11 cellular contexts compared by ENCODE assay signal in the genomic region with DNA sequence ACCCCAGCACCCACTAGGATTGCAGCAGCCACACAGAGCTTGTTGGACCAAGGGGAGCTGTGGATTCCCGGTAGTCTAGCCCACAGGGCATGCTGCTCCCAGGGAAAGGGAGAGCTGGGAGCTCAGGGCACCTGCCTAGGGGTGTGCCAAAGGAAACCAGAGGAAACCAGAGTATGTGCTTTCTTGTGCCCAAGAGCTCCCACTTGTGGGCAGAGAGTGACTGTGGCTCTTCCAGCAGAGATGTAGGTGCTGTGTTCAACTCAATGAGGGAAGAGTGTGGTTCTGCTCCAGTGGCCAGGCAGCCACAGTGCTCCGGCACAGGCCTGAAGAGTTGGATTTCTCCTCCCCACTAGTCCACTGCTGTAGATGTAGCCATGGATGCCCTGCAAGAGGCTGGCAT.
A peak's percentile ranks its signal among the peaks of the same experiment; 100 is the strongest.
DNase-seq lines count a peak whose midpoint lies in the region; ATAC-seq and TF ChIP-seq lines count a peak whose summit lies in the region.
"Had no signal": no experiment of that assay in that cellular context is flagged by ENCODE, and none has a peak within 500 bp of the region (broad histone marks: within the 10 kb centered on the region; RNA-seq: fewer than 3 reads in every experiment).

No MANE protein-coding gene starts in this region.

- peak; percentile 32; the same call in 1 of the 2 replicates for TF ChIP-seq CTCF in AG04450 (IDR thresholded peaks at IDR 0.05; ENCODE audit: low read depth, low read length)
- TF ChIP-seq CTCF in fibroblast of pulmonary artery (IDR thresholded peaks at IDR 0.05; ENCODE audit: low read length, missing control alignments), result peak; percentile 47
- no peak for TF ChIP-seq CTCF in coronary artery (IDR thresholded peaks at IDR 0.05)

- H4K20me1 ChIP-seq in GM23248 (ENCODE audit: insufficient read depth), result no peaks in the 10 kb centered on the region

- WGBS in GM23248 (ENCODE audit: low coverage in 1 of 2, low lambda C conversion rate in 2 of 2, missing lambda C conversion rate in 2 of 2), 2 experiments, result 68 to 81% methylated on average over 2 of the region's 2 CpGs

- DNase-seq in AG04450 (ENCODE audit: low read depth, low spot score) (no peak), GM23248 (peak; percentile 4), fibroblast of pulmonary artery (ENCODE audit: low read depth) (peak; percentile 25), H7 (no peak), coronary artery (ENCODE audit: low spot score) (no peak)
- no peak for DNase-seq in stimulated activated naive CD4-positive, alpha-beta T cell treated with Interleukin-2 at 50 U/mL for 16 hours (lab: John Stamatoyannopoulos, UW)

- CTCF ChIA-PET in AG04450 (lab: Charles Lee), result interaction anchor here (0.7 to 2.6 kb wide), 7 partner anchors 14 to 1270 kb away, joined by 3 to 8 read pairs (median 4); no protein-coding TSS in a partner anchor

- H3K9me3 ChIP-seq in AG04450 (ENCODE audit: control insufficient read depth, insufficient read depth, low read length), result peaks cover 3% of the 10 kb centered on the region; the same call in 1 of the 2 replicates
- H3K9me3 ChIP-seq in GM23248 (ENCODE audit: low read depth), result no peaks in the 10 kb centered on the region
- H3K9me3 ChIP-seq: HAP-1 had no signal

- no peaks in the 10 kb centered on the region for H3F3A ChIP-seq in GM23248 (ENCODE audit: insufficient read depth)

- no peaks in the 10 kb centered on the region for H3K4me1 ChIP-seq in GM23248 (ENCODE audit: insufficient read depth)
- H3K4me1 ChIP-seq: HAP-1 had no signal

- H3K79me2 ChIP-seq in GM23248 (ENCODE audit: insufficient read depth), result no peaks in the 10 kb centered on the region

- H3K4me3 ChIP-seq in AG04450 (ENCODE audit: low read depth, low read length) (no peak overlapping the region), GM23248 (no peak overlapping the region), fibroblast of pulmonary artery (replicated peaks; ENCODE audit: low read depth, low read length) (no peak overlapping the region), H7 (ENCODE audit: insufficient read depth, low read depth, low read length) (no peak overlapping the region), coronary artery (no peak overlapping the region)
- H3K4me3 ChIP-seq: HAP-1 had no signal

- ATAC-seq in SK-N-SH treated with all-trans-retinoic acid at 6 μM for 48 hours, result peak; percentile 67; the same call in 2 of the 3 replicates
- ATAC-seq in HG02763 (IDR thresholded peaks at IDR 0.05; ENCODE audit: unreplicated experiment), result no peak
- ATAC-seq: Panc1 had no signal

- no peaks in the 10 kb centered on the region for H3K9me2 ChIP-seq in GM23248 (ENCODE audit: insufficient read depth)

- no peaks in the 10 kb centered on the region for H3K27me3 ChIP-seq in AG04450 (ENCODE audit: control insufficient read depth, insufficient read depth, low read length)
- no peaks in the 10 kb centered on the region for H3K27me3 ChIP-seq in GM23248 (replicated peaks; ENCODE audit: insufficient read depth)
- no peaks in the 10 kb centered on the region for H3K27me3 ChIP-seq in H7 (ENCODE audit: control insufficient read depth, insufficient read depth, low read length)

- in situ Hi-C loops in GM23248 (cut with MboI), result no loop called here

- H3K27ac ChIP-seq in AG04450 (ENCODE audit: low read depth, low read length) (no peak overlapping the region), GM23248 (no peak overlapping the region), coronary artery (no peak overlapping the region)
- H3K27ac ChIP-seq: C4-2B had no signal

- no peak overlapping the region for H3K4me2 ChIP-seq in GM23248 (ENCODE audit: unreplicated experiment)

- POLR2A ChIA-PET in AG04450 (lab: Yijun Ruan, JAX), result no interaction called here

- no peak overlapping the region for H2AFZ ChIP-seq in GM23248

- H3K9ac ChIP-seq in GM23248, result no peak overlapping the region

- no peaks in the 10 kb centered on the region for H3K36me3 ChIP-seq in GM23248 (ENCODE audit: low read depth)
- no peaks in the 10 kb centered on the region for H3K36me3 ChIP-seq in H7 (replicated peaks; ENCODE audit: control insufficient read depth, insufficient read depth, low read length)
- H3K36me3 ChIP-seq: HAP-1 had no signal

TF ChIP-seq in SK-N-SH treated with all-trans-retinoic acid at 6 μM for 48 hours, 23 proteins besides CTCF, POLR2A, EP300 and RAD21:
- TF ChIP-seq ZNF8 (CRISPR knock-in tag; IDR thresholded peaks at IDR 0.05) (no peak), TCF4 (CRISPR knock-in tag; IDR thresholded peaks at IDR 0.05; ENCODE audit: borderline replicate concordance) (no peak), ISL1 (CRISPR knock-in tag; IDR thresholded peaks at IDR 0.05) (no peak), BACH2 (CRISPR knock-in tag; IDR thresholded peaks at IDR 0.05; ENCODE audit: borderline replicate concordance) (no peak), SNAI2 (CRISPR knock-in tag; IDR thresholded peaks at IDR 0.05) (no peak), ZFP30 (CRISPR knock-in tag; IDR thresholded peaks at IDR 0.05) (no peak), ZC3H10 (CRISPR knock-in tag; IDR thresholded peaks at IDR 0.05) (no peak), OSR1 (CRISPR knock-in tag; IDR thresholded peaks at IDR 0.05) (no peak), CSDC2 (CRISPR knock-in tag; IDR thresholded peaks at IDR 0.05) (no peak), ESRRG (CRISPR knock-in tag; IDR thresholded peaks at IDR 0.05) (no peak), RARB (CRISPR knock-in tag; IDR thresholded peaks at IDR 0.05) (no peak), CSRNP3 (CRISPR knock-in tag; IDR thresholded peaks at IDR 0.05) (no peak), ZNF565 (CRISPR knock-in tag; conservative IDR thresholded peaks at IDR 0.05; ENCODE audit: low read depth) (no peak)
- TF ChIP-seq, protein P1, sequence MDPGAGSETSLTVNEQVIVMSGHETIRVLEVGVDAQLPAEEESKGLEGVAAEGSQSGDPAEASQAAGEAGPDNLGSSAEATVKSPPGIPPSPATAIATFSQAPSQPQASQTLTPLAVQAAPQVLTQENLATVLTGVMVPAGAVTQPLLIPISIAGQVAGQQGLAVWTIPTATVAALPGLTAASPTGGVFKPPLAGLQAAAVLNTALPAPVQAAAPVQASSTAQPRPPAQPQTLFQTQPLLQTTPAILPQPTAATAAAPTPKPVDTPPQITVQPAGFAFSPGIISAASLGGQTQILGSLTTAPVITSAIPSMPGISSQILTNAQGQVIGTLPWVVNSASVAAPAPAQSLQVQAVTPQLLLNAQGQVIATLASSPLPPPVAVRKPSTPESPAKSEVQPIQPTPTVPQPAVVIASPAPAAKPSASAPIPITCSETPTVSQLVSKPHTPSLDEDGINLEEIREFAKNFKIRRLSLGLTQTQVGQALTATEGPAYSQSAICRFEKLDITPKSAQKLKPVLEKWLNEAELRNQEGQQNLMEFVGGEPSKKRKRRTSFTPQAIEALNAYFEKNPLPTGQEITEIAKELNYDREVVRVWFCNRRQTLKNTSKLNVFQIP (CRISPR knock-in tag; IDR thresholded peaks at IDR 0.05; ENCODE audit: borderline replicate concordance, low read depth), result no peak

Comparison
In these comparisons a context has a peak if more than half of its experiments do, and no peak if none do; other contexts are left out.
1. DNase-seq: peak in GM23248 (single experiment) and fibroblast of pulmonary artery (single experiment); none in AG04450 (single experiment), stimulated activated naive CD4-positive, alpha-beta T cell treated with Interleukin-2 at 50 U/mL for 16 hours (single experiment), H7 (single experiment) and coronary artery (single experiment).